Comparison of ENCODE assay signal across 8 cellular contexts in genomic region chr16:10868562-10869469, GRCh38. TPM values are rescaled to one million over a fixed set of nuclear protein-coding genes. Genes with fewer than 3 reads are reported as not detected.
DNase-seq lines count a peak whose midpoint lies in the region; ATAC-seq, FAIRE-seq and TF ChIP-seq lines count a peak whose summit lies in the region.

No MANE protein-coding gene starts in this region.

- TF ChIP-seq CTCF in left ventricle myocardium inferior (IDR thresholded peaks at IDR 0.05; ENCODE audit: borderline replicate concordance) (no peak), upper lobe of right lung (IDR thresholded peaks at IDR 0.05) (no peak), SK-N-SH (IDR thresholded peaks at IDR 0.05) (no peak)

- no peak overlapping the region for H3K9ac ChIP-seq in SK-N-SH

- H3K4me3 ChIP-seq in left ventricle myocardium inferior (peak overlapping the region; percentile 41), upper lobe of right lung (peak overlapping the region; percentile 9), SK-N-SH (ENCODE audit: low read depth in 2 of 2, low read length in 1 of 2) (no peak overlapping the region), small intestine (ENCODE audit: low read depth in 1 of 2, low read length in 2 of 2) (no peak overlapping the region)

- H3K4me2 ChIP-seq in SK-N-SH: no peak overlapping the region

- H4K20me1 ChIP-seq in SK-N-SH (ENCODE audit: insufficient read depth): no peaks in the 10 kb centered on the region

- no peak for TF ChIP-seq EP300 in SK-N-SH (IDR thresholded peaks at IDR 0.05; ENCODE audit: borderline replicate concordance in 1 of 2, low read depth in 1 of 2, low read length in 1 of 2)

- ATAC-seq in GM19438 (IDR thresholded peaks at IDR 0.05; ENCODE audit: low read depth, unreplicated experiment) (peak; percentile 50), upper lobe of right lung (peak; percentile 68)

- peak overlapping the region; percentile 81 for H3K27ac ChIP-seq in left ventricle myocardium inferior (replicated peaks)
- peak overlapping the region; percentile 44 for H3K27ac ChIP-seq in upper lobe of right lung
- no peak overlapping the region for H3K27ac ChIP-seq in SK-N-SH (ENCODE audit: low read depth in 2 of 2, low read length in 1 of 2)
- H3K27ac ChIP-seq in small intestine (ENCODE audit: low read depth in 1 of 2, low read length in 1 of 2): peak overlapping the region in 1 of 2 donors; percentile 66

- TF ChIP-seq RAD21 in SK-N-SH (IDR thresholded peaks at IDR 0.05; ENCODE audit: low read length): no peak

- no peaks in the 10 kb centered on the region for H3K9me3 ChIP-seq in left ventricle myocardium inferior (replicated peaks)
- no peaks in the 10 kb centered on the region for H3K9me3 ChIP-seq in upper lobe of right lung
- no peaks in the 10 kb centered on the region for H3K9me3 ChIP-seq in SK-N-SH
- H3K9me3 ChIP-seq in small intestine (ENCODE audit: control insufficient read depth, low read depth): no peaks in the 10 kb centered on the region

- no peaks in the 10 kb centered on the region for H3K36me3 ChIP-seq in left ventricle myocardium inferior
- H3K36me3 ChIP-seq in upper lobe of right lung: no peaks in the 10 kb centered on the region
- H3K36me3 ChIP-seq in SK-N-SH (replicated peaks in 1 of 2; ENCODE audit: control insufficient read depth in 1 of 2, insufficient read depth in 2 of 2, low read length in 1 of 2): no peaks in the 10 kb centered on the region
- H3K36me3 ChIP-seq in small intestine (ENCODE audit: control insufficient read depth in 2 of 2, insufficient read depth in 2 of 2, low read length in 2 of 2): no peaks in the 10 kb centered on the region

- no peaks in the 10 kb centered on the region for H3K79me2 ChIP-seq in SK-N-SH (ENCODE audit: insufficient read depth)

- no peaks in the 10 kb centered on the region for H3F3A ChIP-seq in SK-N-SH (replicated peaks; ENCODE audit: insufficient read depth)

- FAIRE-seq in small intestine (lab: Jason Lieb, UNC): no peak

- H2AFZ ChIP-seq in SK-N-SH (ENCODE audit: low read depth): no peak overlapping the region

- H3K27me3 ChIP-seq in left ventricle myocardium inferior (ENCODE audit: low read depth) (no peaks in the 10 kb centered on the region), upper lobe of right lung (no peaks in the 10 kb centered on the region), SK-N-SH (ENCODE audit: insufficient read depth) (no peaks in the 10 kb centered on the region), small intestine (ENCODE audit: control insufficient read depth in 2 of 2, insufficient read depth in 2 of 2, low read length in 2 of 2) (no peaks in the 10 kb centered on the region)

- POLR2A ChIA-PET in SK-N-SH (lab: Yijun Ruan, JAX): no interaction called here

- H3K9me2 ChIP-seq in SK-N-SH: no peaks in the 10 kb centered on the region

- intact Hi-C loops in left ventricle myocardium inferior (cut with micrococcal nuclease) (no loop called here), upper lobe of right lung (cut with DNase I) (no loop called here)

- CTCF ChIA-PET in SK-N-SH (lab: Yijun Ruan, JAX): interaction anchor here (1.0 kb wide), 1 partner anchor 50 kb away, joined by 3 read pairs; no protein-coding TSS in a partner anchor

- DNase-seq in C1 segment of cervical spinal cord (lab: John Stamatoyannopoulos, UW) (peak in 9 of 14 donors; percentile 10 to 56 (median 33)), MV-4-11 (lab: John Stamatoyannopoulos, UW) (peak; percentile 86), left ventricle myocardium inferior (peak; percentile 52), upper lobe of right lung (peak; percentile 74), SK-N-SH (no peak), small intestine (no peak)
- no peak for DNase-seq in stimulated activated CD4-positive, alpha-beta T cell treated with anti-CD3 and anti-CD28 coated beads, Interleukin-12 subunit alpha, Interleukin-12 subunit beta, amount 100 ng/mL, for 4 hours

- peaks cover 56% of the 10 kb centered on the region for H3K4me1 ChIP-seq in left ventricle myocardium inferior
- H3K4me1 ChIP-seq in upper lobe of right lung: peaks cover 45% of the 10 kb centered on the region
- H3K4me1 ChIP-seq in SK-N-SH (ENCODE audit: control insufficient read depth in 1 of 2, insufficient read depth in 2 of 2, low read depth in 1 of 2, low read length in 1 of 2): peaks cover 0 to 15% of the 10 kb centered on the region in 2 experiments; a peak in 2 of 4 replicates
- peaks cover 5 to 7% of the 10 kb centered on the region in 2 donors for H3K4me1 ChIP-seq in small intestine (ENCODE audit: control insufficient read depth in 2 of 2, insufficient read depth in 1 of 2, low read depth in 1 of 2, low read length in 1 of 2)

- WGBS in SK-N-SH (ENCODE audit: low lambda C conversion rate): 74% methylated on average over 13 of the region's 14 CpGs
- 28 to 33% (median 31%) methylated on average over 14 of the region's 14 CpGs for WGBS in small intestine, 3 donors

TF ChIP-seq in SK-N-SH, 30 proteins besides CTCF, POLR2A, EP300 and RAD21 (continues in another document):
- no peak for TF ChIP-seq ZBTB33 (IDR thresholded peaks at IDR 0.05; ENCODE audit: borderline replicate concordance, low read depth)
- TF ChIP-seq NFIC (IDR thresholded peaks at IDR 0.05; ENCODE audit: borderline replicate concordance): no peak
- no peak for TF ChIP-seq MXI1 (IDR thresholded peaks at IDR 0.05; ENCODE audit: low read depth, low read length)
- no peak for TF ChIP-seq PBX3 (IDR thresholded peaks at IDR 0.05)
- TF ChIP-seq USF1 (IDR thresholded peaks at IDR 0.05; ENCODE audit: borderline replicate concordance, low read depth): no peak
- no peak for TF ChIP-seq TAF1 (IDR thresholded peaks at IDR 0.05; ENCODE audit: borderline replicate concordance, low read depth, low read length)
- TF ChIP-seq POLR2AphosphoS5 (IDR thresholded peaks at IDR 0.05; ENCODE audit: low read depth, low read length): no peak
- TF ChIP-seq RCOR1 (IDR thresholded peaks at IDR 0.05; ENCODE audit: low read length): no peak
- no peak for TF ChIP-seq SIN3A (IDR thresholded peaks at IDR 0.05; ENCODE audit: borderline replicate concordance, low read depth, low read length)
- TF ChIP-seq CHD2 (IDR thresholded peaks at IDR 0.05; ENCODE audit: low read length, partially characterized antibody): no peak

RNA-seq across cellular contexts. Expression of gene CIITA, which starts 8.2 kb away (rescaled TPM):
- total RNA-seq in left ventricle myocardium inferior (9.4 TPM), upper lobe of right lung (78.9 TPM)
- polyA plus RNA-seq in SK-N-SH (2012; rRNA removed) (0.15 and 0.23 TPM in 2 replicates), small intestine (10 to 100 TPM in 2 of 3 donors, 1 to 10 TPM in 1; 9.2 to 11.7 (median 11.6) TPM)
- polyA plus RNA-seq in SK-N-SH (2012; cell fraction: cytosol; rRNA removed): 0.09 and 0.19 TPM in 2 replicates
- polyA plus RNA-seq in SK-N-SH (2012; cell fraction: nucleus; rRNA removed): 0.68 and 1.0 TPM in 2 replicates

RNA-seq across cellular contexts. Expression of gene TVP23A, which starts 50.2 kb away (rescaled TPM):
- 0.22 TPM for total RNA-seq in left ventricle myocardium inferior
- 0.69 TPM for total RNA-seq in upper lobe of right lung
- polyA plus RNA-seq in SK-N-SH (2012; rRNA removed): 0.24 and 0.35 TPM in 2 replicates
- 0.36 and 0.51 TPM in 2 replicates for polyA plus RNA-seq in SK-N-SH (2012; cell fraction: cytosol; rRNA removed)
- 0.39 and 0.55 TPM in 2 replicates for polyA plus RNA-seq in SK-N-SH (2012; cell fraction: nucleus; rRNA removed)
- polyA plus RNA-seq in small intestine: under 1 TPM in 1 of 3 donors, not detected in 2; 0.73 TPM

Comparison
In these comparisons a context has a peak if more than half of its experiments do, and no peak if none do; other contexts are left out.
1. DNase-seq: peak in C1 segment of cervical spinal cord (9 of 14), MV-4-11 (single experiment), left ventricle myocardium inferior (single experiment) and upper lobe of right lung (single experiment); none in SK-N-SH (single experiment), stimulated activated CD4-positive, alpha-beta T cell treated with anti-CD3 and anti-CD28 coated beads, Interleukin-12 subunit alpha, Interleukin-12 subunit beta, amount 100 ng/mL, for 4 hours (single experiment) and small intestine (single experiment).
2. H3K27ac ChIP-seq: peak in left ventricle myocardium inferior (single experiment) and upper lobe of right lung (single experiment); none in SK-N-SH (0 of 2).
3. H3K4me3 ChIP-seq: peak in left ventricle myocardium inferior (single experiment) and upper lobe of right lung (single experiment); none in SK-N-SH (0 of 2) and small intestine (0 of 2).